Comparison of ENCODE assay signal across 8 cellular contexts in the genomic region with DNA sequence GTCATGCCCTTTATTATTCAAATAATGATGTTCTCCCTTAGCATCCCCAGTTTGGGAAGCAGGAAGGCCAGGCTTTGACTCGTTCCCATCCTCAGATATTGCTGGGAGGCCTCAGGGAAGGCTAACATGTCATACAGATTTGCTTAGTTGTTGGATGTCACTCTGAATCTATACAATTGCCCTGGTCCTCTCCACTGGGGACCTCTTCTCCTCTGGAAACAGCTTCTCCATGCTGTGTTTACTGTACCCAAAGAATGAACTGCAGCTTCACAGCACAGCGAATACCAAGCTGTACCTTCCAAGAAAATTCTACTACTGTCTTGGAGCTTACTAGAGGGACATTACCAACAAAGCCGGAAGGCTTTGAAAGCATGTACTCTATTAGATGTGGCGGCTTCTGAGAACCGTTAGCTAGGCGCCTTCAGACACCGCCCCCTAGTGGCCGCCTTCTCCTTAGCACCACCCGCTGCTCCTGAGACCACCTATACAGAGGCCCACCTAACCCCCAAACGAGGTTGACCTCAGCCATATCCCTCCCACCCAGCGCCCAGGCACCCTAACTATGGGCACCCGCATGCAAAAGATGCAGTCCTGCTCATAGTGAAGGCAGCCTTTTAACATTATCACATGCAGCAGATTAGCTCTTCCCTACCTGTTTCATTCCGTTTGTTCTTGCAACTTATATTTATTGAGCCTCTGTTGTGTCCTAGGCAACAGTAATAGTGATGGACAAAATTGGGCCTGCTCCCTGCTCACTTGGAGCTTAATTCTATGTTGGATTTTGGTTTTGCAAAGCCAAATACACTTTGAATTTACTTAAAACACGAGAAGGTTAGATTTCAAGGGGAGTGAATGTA. TPM values are rescaled to one million over a fixed set of nuclear protein-coding genes. Genes with fewer than 3 reads are reported as not detected.
DNase-seq lines count a peak whose midpoint lies in the region; ATAC-seq and TF ChIP-seq lines count a peak whose summit lies in the region.

No MANE protein-coding gene starts in this region.

- H3K79me2 ChIP-seq in HCT116 (ENCODE audit: insufficient read depth, low read length), result no peaks in the 10 kb centered on the region

- H2AFZ ChIP-seq in HCT116 (ENCODE audit: low read depth, low read length, poor library complexity, severe bottlenecking), result no peak overlapping the region

- H3K4me2 ChIP-seq in HCT116 (ENCODE audit: low read length), result no peak overlapping the region

- H3K27ac ChIP-seq in HCT116 (ENCODE audit: low read depth, low read length), result no peak overlapping the region

- no peak overlapping the region for H3K4me3 Mint-ChIP-seq in T-helper 2 cell treated with Interferon-gamma antibody and Interleukin-4, amounts not matched to agents 5 μg/mL and 100 μg/mL, for 36 hours

- H3K9me3 ChIP-seq in BE2C, result no peaks in the 10 kb centered on the region
- H3K9me3 ChIP-seq in HCT116 (ENCODE audit: control insufficient read depth in 1 of 2, insufficient read depth in 1 of 2, low read depth in 1 of 2, low read length in 2 of 2), result no peaks in the 10 kb centered on the region

- peak; percentile 71 for TF ChIP-seq CTCF in BE2C (IDR thresholded peaks at IDR 0.05; ENCODE audit: low read depth, low read length)
- TF ChIP-seq CTCF in HCT116 (IDR thresholded peaks at IDR 0.05 in 2 of 3, conservative IDR thresholded peaks at IDR 0.05 in 1 of 3; ENCODE audit: borderline replicate concordance in 1 of 3, insufficient read depth in 1 of 3, low read depth in 2 of 3, low read length in 2 of 3), result peak; percentile 15 to 85 (median 81); a peak in 5 of 6 replicates

- DNase-seq in BE2C (peak; percentile 73), HCT116 (ENCODE audit: low read depth, low spot score) (peak; percentile 16), amniotic epithelial cell (ENCODE audit: low read depth) (peak; percentile 26), islet precursor cell (peak; percentile 74), superior temporal gyrus (ENCODE audit: extremely low spot score) (peak; percentile 65), NCI-H524 treated with DMSO at 0.1 percent for 48 hours (lab: John Stamatoyannopoulos, UW) (no peak)
- DNase-seq in T-helper 2 cell treated with Interferon-gamma antibody and Interleukin-4, amounts not matched to agents 5 μg/mL and 100 μg/mL, for 36 hours (ENCODE audit: low spot score), result no peak

- H3K9me2 ChIP-seq in HCT116 (ENCODE audit: insufficient read depth), result no peaks in the 10 kb centered on the region

- H3K27me3 Mint-ChIP-seq in T-helper 2 cell treated with Interferon-gamma antibody and Interleukin-4, amounts not matched to agents 5 μg/mL and 100 μg/mL, for 36 hours (ENCODE audit: low read depth), result no peaks in the 10 kb centered on the region

- H3K27ac Mint-ChIP-seq in T-helper 2 cell treated with Interferon-gamma antibody and Interleukin-4, amounts not matched to agents 5 μg/mL and 100 μg/mL, for 36 hours, result no peak overlapping the region

- no peaks in the 10 kb centered on the region for H3K27me3 ChIP-seq in BE2C
- peaks cover 53% of the 10 kb centered on the region for H3K27me3 ChIP-seq in HCT116 (ENCODE audit: insufficient read depth, low read length)

- peaks cover 56% of the 10 kb centered on the region for H3K36me3 Mint-ChIP-seq in T-helper 2 cell treated with Interferon-gamma antibody and Interleukin-4, amounts not matched to agents 5 μg/mL and 100 μg/mL, for 36 hours (ENCODE audit: low read depth)

- no peaks in the 10 kb centered on the region for H3K4me1 Mint-ChIP-seq in T-helper 2 cell treated with Interferon-gamma antibody and Interleukin-4, amounts not matched to agents 5 μg/mL and 100 μg/mL, for 36 hours (ENCODE audit: low read depth)

- H3K4me1 ChIP-seq in BE2C, result no peaks in the 10 kb centered on the region
- no peaks in the 10 kb centered on the region for H3K4me1 ChIP-seq in HCT116 (ENCODE audit: control insufficient read depth in 1 of 2, insufficient read depth in 2 of 2, low read length in 2 of 2)

- POLR2A ChIA-PET in HCT116 (lab: Charles Lee), result interaction anchor here (0.6 kb wide), 1 partner anchor 1300 kb away, joined by 6 read pairs; no protein-coding TSS in a partner anchor

- no TSS peak for BruUV-seq in HCT116 (replicated peaks; lab: Mats Ljungman, UMichigan)

- H4K20me1 ChIP-seq in HCT116 (ENCODE audit: insufficient read depth), result no peaks in the 10 kb centered on the region

- H3K4me3 ChIP-seq in BE2C (ENCODE audit: low read depth, low read length) (no peak overlapping the region), HCT116 (replicated peaks in 1 of 2; ENCODE audit: low read depth in 1 of 2, low read length in 2 of 2) (no peak overlapping the region)

- TF ChIP-seq POLR2A in HCT116 (IDR thresholded peaks at IDR 0.05; ENCODE audit: borderline replicate concordance, extremely low read depth, insufficient read depth, insufficient read length), result no peak

- CTCF ChIA-PET in HCT116 (lab: Charles Lee), result interaction anchor here (0.6 to 2.1 kb wide), 10 partner anchors 10 to 369 kb away, joined by 3 to 13 read pairs (median 3); a partner anchor contains a TSS

- intact Hi-C loops in HCT116 (cut with micrococcal nuclease), result loop anchor here (1.0 to 2.0 kb wide), 2 partner anchors 280 to 370 kb away; no protein-coding TSS in a partner anchor

- peak; percentile 44 for TF ChIP-seq RAD21 in HCT116 (IDR thresholded peaks at IDR 0.05; ENCODE audit: low read depth)

- H3K36me3 ChIP-seq in BE2C (no peaks in the 10 kb centered on the region), HCT116 (ENCODE audit: control insufficient read depth in 1 of 2, insufficient read depth in 2 of 2, low read length in 2 of 2) (no peaks in the 10 kb centered on the region)

- no peak overlapping the region for H3K9ac ChIP-seq in HCT116 (ENCODE audit: low read length)

- peak; percentile 93 for ATAC-seq in HCT116
- no peak for ATAC-seq in GM21515 (IDR thresholded peaks at IDR 0.05; ENCODE audit: unreplicated experiment)

- RAD21 ChIA-PET in HCT116 (lab: Charles Lee; ENCODE audit: low non-redundant PET in 1 of 2, low total read pairs in 2 of 2, uncharacterized antibody in 2 of 2, unreplicated experiment in 2 of 2), result no interaction called here

- H3K9me3 Mint-ChIP-seq in T-helper 2 cell treated with Interferon-gamma antibody and Interleukin-4, amounts not matched to agents 5 μg/mL and 100 μg/mL, for 36 hours, result no peaks in the 10 kb centered on the region

TF ChIP-seq in HCT116, 20 proteins besides CTCF, POLR2A, EP300 and RAD21:
- TF ChIP-seq SRF (IDR thresholded peaks at IDR 0.05; ENCODE audit: low read depth) (no peak), ELF1 (IDR thresholded peaks at IDR 0.05; ENCODE audit: borderline replicate concordance, low read depth) (no peak), EGR1 (IDR thresholded peaks at IDR 0.05; ENCODE audit: low read depth) (no peak), CBX3 (IDR thresholded peaks at IDR 0.05; ENCODE audit: low read depth) (no peak), POLR2AphosphoS5 (IDR thresholded peaks at IDR 0.05; ENCODE audit: low read depth, low read length) (no peak), SIN3A (IDR thresholded peaks at IDR 0.05; ENCODE audit: low read depth) (no peak), SP1 (IDR thresholded peaks at IDR 0.05; ENCODE audit: low read depth) (no peak)
- TF ChIP-seq, protein P1, sequence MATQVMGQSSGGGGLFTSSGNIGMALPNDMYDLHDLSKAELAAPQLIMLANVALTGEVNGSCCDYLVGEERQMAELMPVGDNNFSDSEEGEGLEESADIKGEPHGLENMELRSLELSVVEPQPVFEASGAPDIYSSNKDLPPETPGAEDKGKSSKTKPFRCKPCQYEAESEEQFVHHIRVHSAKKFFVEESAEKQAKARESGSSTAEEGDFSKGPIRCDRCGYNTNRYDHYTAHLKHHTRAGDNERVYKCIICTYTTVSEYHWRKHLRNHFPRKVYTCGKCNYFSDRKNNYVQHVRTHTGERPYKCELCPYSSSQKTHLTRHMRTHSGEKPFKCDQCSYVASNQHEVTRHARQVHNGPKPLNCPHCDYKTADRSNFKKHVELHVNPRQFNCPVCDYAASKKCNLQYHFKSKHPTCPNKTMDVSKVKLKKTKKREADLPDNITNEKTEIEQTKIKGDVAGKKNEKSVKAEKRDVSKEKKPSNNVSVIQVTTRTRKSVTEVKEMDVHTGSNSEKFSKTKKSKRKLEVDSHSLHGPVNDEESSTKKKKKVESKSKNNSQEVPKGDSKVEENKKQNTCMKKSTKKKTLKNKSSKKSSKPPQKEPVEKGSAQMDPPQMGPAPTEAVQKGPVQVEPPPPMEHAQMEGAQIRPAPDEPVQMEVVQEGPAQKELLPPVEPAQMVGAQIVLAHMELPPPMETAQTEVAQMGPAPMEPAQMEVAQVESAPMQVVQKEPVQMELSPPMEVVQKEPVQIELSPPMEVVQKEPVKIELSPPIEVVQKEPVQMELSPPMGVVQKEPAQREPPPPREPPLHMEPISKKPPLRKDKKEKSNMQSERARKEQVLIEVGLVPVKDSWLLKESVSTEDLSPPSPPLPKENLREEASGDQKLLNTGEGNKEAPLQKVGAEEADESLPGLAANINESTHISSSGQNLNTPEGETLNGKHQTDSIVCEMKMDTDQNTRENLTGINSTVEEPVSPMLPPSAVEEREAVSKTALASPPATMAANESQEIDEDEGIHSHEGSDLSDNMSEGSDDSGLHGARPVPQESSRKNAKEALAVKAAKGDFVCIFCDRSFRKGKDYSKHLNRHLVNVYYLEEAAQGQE (IDR thresholded peaks at IDR 0.05; ENCODE audit: low read depth), result no peak

RNA-seq across cellular contexts. Expression of a gene that starts 34.9 kb away (rescaled TPM):
- not detected for polyA plus RNA-seq in BE2C (2012; ENCODE audit: insufficient read depth, insufficient read length, low read depth)
- total RNA-seq in HCT116 (2021; ENCODE audit: unreplicated experiment), result not detected
- not detected in 2 replicates for polyA plus RNA-seq in HCT116 (2012)

Comparison
In these comparisons a context has a peak if more than half of its experiments do, and no peak if none do; other contexts are left out.
1. DNase-seq: peak in BE2C (single experiment), HCT116 (single experiment), amniotic epithelial cell (single experiment), islet precursor cell (single experiment) and superior temporal gyrus (single experiment); none in T-helper 2 cell treated with Interferon-gamma antibody and Interleukin-4, amounts not matched to agents 5 μg/mL and 100 μg/mL, for 36 hours (single experiment) and NCI-H524 treated with DMSO at 0.1 percent for 48 hours (single experiment).